27 cellular contexts compared by ENCODE assay signal in genomic region chr5:173256800-173257199, GRCh38. TPM values are rescaled to one million over a fixed set of nuclear protein-coding genes. Genes with fewer than 3 reads are reported as not detected.
DNase-seq lines count a peak whose midpoint lies in the region; ATAC-seq, FAIRE-seq and TF ChIP-seq lines count a peak whose summit lies in the region.
"Had no signal": no experiment of that assay in that cellular context is flagged by ENCODE, and none has a peak within 500 bp of the region (broad histone marks: within the 10 kb centered on the region; RNA-seq: fewer than 3 reads in every experiment).

No MANE protein-coding gene starts in this region.

- no peaks in the 10 kb centered on the region for H3K79me1 ChIP-seq in H1 (ENCODE audit: low read depth, low read length)

- no peak overlapping the region for H2BK15ac ChIP-seq in H1 (ENCODE audit: low read length)

- H3K4ac ChIP-seq in H1 (replicated peaks; ENCODE audit: insufficient read length, low read depth, low read length), result no peak overlapping the region

- DNase-seq in SHP77 treated with DMSO at 0.1 percent for 48 hours (lab: John Stamatoyannopoulos, UW), result peak; percentile 88
- no peak for DNase-seq in H1 (ENCODE audit: low read depth in 1 of 2, low spot score in 2 of 2)
- peak; percentile 44 for DNase-seq in left ventricle myocardium superior
- peak; percentile 12 for DNase-seq in myocyte (ENCODE audit: low read depth)
- DNase-seq in natural killer cell treated with Interleukin-12 subunit alpha and Interleukin-12 subunit beta and Interleukin-15 and Interleukin-18, amount 100 ng/mL, for 72 hours (ENCODE audit: low spot score), result no peak
- DNase-seq in DMS79 (lab: John Stamatoyannopoulos, UW), result no peak
- DNase-seq in NCI-H1694 (lab: John Stamatoyannopoulos, UW), result no peak
- DNase-seq: CD8-positive, alpha-beta T cell; DMS 273 treated with DMSO at 0.1 percent for 48 hours; DMS79 treated with DMSO at 0.1 percent for 48 hours; GF-D8; Karpas-422; NCI-H1092 treated with DMSO at 0.1 percent for 48 hours; NCI-H1436; NCI-H187 treated with DMSO at 0.1 percent for 48 hours; NCI-H2171 treated with DMSO at 0.1 percent for 48 hours; NCI-H345; NCI-H510A treated with DMSO at 0.1 percent for 48 hours; NCI-H82; T-helper 1 cell had no signal

- no peaks in the 10 kb centered on the region for H3K9me3 ChIP-seq in H1 (ENCODE audit: insufficient read depth in 2 of 2, low read depth in 1 of 2, low read length in 1 of 2)
- H3K9me3 ChIP-seq: A549 had no signal

- no peak overlapping the region for H3K14ac ChIP-seq in H1 (ENCODE audit: insufficient read length)

- TF ChIP-seq EP300 in H1 (IDR thresholded peaks at IDR 0.05; ENCODE audit: borderline replicate concordance in 1 of 2, low read depth in 2 of 2, low read length in 2 of 2), result no peak

- peaks cover 37 to 58% of the 10 kb centered on the region in 2 donors for H3K27me3 Mint-ChIP-seq in natural killer cell treated with Interleukin-12 subunit alpha and Interleukin-12 subunit beta and Interleukin-15 and Interleukin-18, amount 100 ng/mL, for 72 hours

- no peaks in the 10 kb centered on the region for H3K23me2 ChIP-seq in H1 (ENCODE audit: low read depth, low read length)

- no peak overlapping the region for H3K4me2 ChIP-seq in H1 (ENCODE audit: insufficient read depth in 1 of 2, low read depth in 2 of 2, low read length in 2 of 2)
- H3K4me2 ChIP-seq: A549 had no signal

- POLR2A ChIA-PET in H1 (lab: Charles Lee; ENCODE audit: partially characterized antibody), result no interaction called here

- TF ChIP-seq RAD21 in H1 (IDR thresholded peaks at IDR 0.05 in 1 of 2, conservative IDR thresholded peaks at IDR 0.05 in 1 of 2; ENCODE audit: low read depth in 2 of 2, low read length in 2 of 2), result no peak

- no peak overlapping the region for H3K27ac Mint-ChIP-seq in natural killer cell treated with Interleukin-12 subunit alpha and Interleukin-12 subunit beta and Interleukin-15 and Interleukin-18, amount 100 ng/mL, for 72 hours
- H3K27ac Mint-ChIP-seq: CD8-positive, alpha-beta T cell had no signal

- no peak overlapping the region for H3K18ac ChIP-seq in H1 (ENCODE audit: extremely low read depth, low read length)

- no peak overlapping the region for H4K5ac ChIP-seq in H1 (ENCODE audit: insufficient read length, low read depth, low read length)

- no peak overlapping the region for H3K27ac ChIP-seq in H1 (ENCODE audit: low read depth, low read length)
- H3K27ac ChIP-seq: A549, C4-2B, HL-60 had no signal

- H2BK120ac ChIP-seq in H1 (replicated peaks; ENCODE audit: low read depth, low read length), result no peak overlapping the region

- H4K91ac ChIP-seq in H1 (replicated peaks; ENCODE audit: insufficient read length, low read length), result no peak overlapping the region

- TF ChIP-seq CTCF in H1 (IDR thresholded peaks at IDR 0.05; ENCODE audit: control extremely low read depth in 1 of 3, insufficient read depth in 1 of 3, low read depth in 1 of 3, low read length in 3 of 3), result no peak

- H3K9ac ChIP-seq in H1 (replicated peaks in 1 of 4; ENCODE audit: extremely low read depth in 1 of 4, low read depth in 3 of 4, low read length in 3 of 4), result no peak overlapping the region

- H4K20me1 ChIP-seq in H1 (replicated peaks in 1 of 2; ENCODE audit: control insufficient read depth in 1 of 2, insufficient read depth in 2 of 2, low read length in 2 of 2), result no peaks in the 10 kb centered on the region

- no peak overlapping the region for H3K56ac ChIP-seq in H1 (replicated peaks; ENCODE audit: insufficient read length, low read depth, low read length)

- H3K36me3 Mint-ChIP-seq in natural killer cell treated with Interleukin-12 subunit alpha and Interleukin-12 subunit beta and Interleukin-15 and Interleukin-18, amount 100 ng/mL, for 72 hours, result no peaks in the 10 kb centered on the region
- H3K36me3 Mint-ChIP-seq: CD8-positive, alpha-beta T cell had no signal

- H3K23ac ChIP-seq in H1 (ENCODE audit: insufficient read length), result no peak overlapping the region

- no peaks in the 10 kb centered on the region for H3K9me3 Mint-ChIP-seq in natural killer cell treated with Interleukin-12 subunit alpha and Interleukin-12 subunit beta and Interleukin-15 and Interleukin-18, amount 100 ng/mL, for 72 hours
- H3K9me3 Mint-ChIP-seq: CD8-positive, alpha-beta T cell had no signal

- WGBS in H1 (ENCODE audit: extremely low coverage in 1 of 2, insufficient coverage in 1 of 2, insufficient read length in 1 of 2, insufficient replicate concordance in 2 of 2, low coverage in 1 of 2, low lambda C conversion rate in 2 of 2, missing lambda C conversion rate in 1 of 2), 2 experiments, result 93% methylated on average over 7 of the region's 7 CpGs; no CpG with 5 or more reads in 1 of the 2 experiments

- ATAC-seq in left ventricle myocardium superior (peak; percentile 55), GM21717 (IDR thresholded peaks at IDR 0.05; ENCODE audit: unreplicated experiment) (no peak)
- ATAC-seq in natural killer cell treated with Interleukin-12 subunit alpha and Interleukin-12 subunit beta and Interleukin-15 and Interleukin-18, amount 100 ng/mL, for 72 hours, result no peak
- ATAC-seq: A549; CD8-positive, alpha-beta T cell; HCT116; Panc1 had no signal

- no peak overlapping the region for H2BK12ac ChIP-seq in H1 (ENCODE audit: low read depth, low read length)

- H2AFZ ChIP-seq in H1 (ENCODE audit: low read length), result no peak overlapping the region

- FAIRE-seq in H1 (lab: Jason Lieb, UNC), result no peak
- FAIRE-seq: A549, GM12891 had no signal

- H2BK5ac ChIP-seq in H1 (ENCODE audit: low read depth, low read length), result no peak overlapping the region

- peaks cover 0 to 11% (median 7%) of the 10 kb centered on the region in 4 experiments; a peak in 6 of 7 replicates for H3K27me3 ChIP-seq in H1 (replicated peaks in 1 of 4; ENCODE audit: control insufficient read depth in 3 of 4, extremely low read depth in 1 of 4, insufficient read depth in 3 of 4, low read length in 3 of 4)

- no peaks in the 10 kb centered on the region for H3K4me1 Mint-ChIP-seq in natural killer cell treated with Interleukin-12 subunit alpha and Interleukin-12 subunit beta and Interleukin-15 and Interleukin-18, amount 100 ng/mL, for 72 hours (ENCODE audit: low read depth in 2 of 2)

- no peak for TF ChIP-seq POLR2A in H1 (IDR thresholded peaks at IDR 0.05; ENCODE audit: control extremely low read depth in 1 of 2, low read depth in 2 of 2, low read length in 2 of 2)

- no peak overlapping the region for H2BK20ac ChIP-seq in H1 (ENCODE audit: low read length)

- no peak overlapping the region for H2AK5ac ChIP-seq in H1 (ENCODE audit: low read depth, low read length)

- no peaks in the 10 kb centered on the region for H3K4me1 ChIP-seq in H1 (replicated peaks in 1 of 4; ENCODE audit: control insufficient read depth in 3 of 4, insufficient read depth in 4 of 4, low read length in 3 of 4)
- H3K4me1 ChIP-seq: A549 had no signal

- no peaks in the 10 kb centered on the region for H3K79me2 ChIP-seq in H1 (ENCODE audit: control insufficient read depth in 1 of 2, insufficient read depth in 2 of 2, low read length in 2 of 2)

- H4K8ac ChIP-seq in H1 (ENCODE audit: extremely low read depth, insufficient read depth, low read length), result peak overlapping the region; percentile 41; the same call in 1 of the 2 replicates

- H3K36me3 ChIP-seq in H1 (ENCODE audit: control insufficient read depth in 2 of 4, insufficient read depth in 4 of 4, low read length in 3 of 4), result no peaks in the 10 kb centered on the region

- intact Hi-C loops in left ventricle myocardium superior (cut with micrococcal nuclease), result no loop called here

- H3K4me3 ChIP-seq in H1 (ENCODE audit: extremely low read depth in 1 of 4, insufficient read depth in 2 of 4, low read depth in 3 of 4, low read length in 4 of 4), result no peak overlapping the region
- H3K4me3 ChIP-seq: A549 had no signal

- CTCF ChIA-PET in H1 (lab: Charles Lee; ENCODE audit: partially characterized antibody), result no interaction called here

- no peak overlapping the region for H3K4me3 Mint-ChIP-seq in natural killer cell treated with Interleukin-12 subunit alpha and Interleukin-12 subunit beta and Interleukin-15 and Interleukin-18, amount 100 ng/mL, for 72 hours
- H3K4me3 Mint-ChIP-seq: CD8-positive, alpha-beta T cell had no signal

TF ChIP-seq in H1, 55 proteins besides CTCF, POLR2A, EP300 and RAD21:
- TF ChIP-seq ASH2L (IDR thresholded peaks at IDR 0.05; ENCODE audit: low read length), result no peak
- no peak for TF ChIP-seq POU5F1 (IDR thresholded peaks at IDR 0.05; ENCODE audit: low read depth, low read length)
- TF ChIP-seq KDM5A (IDR thresholded peaks at IDR 0.05; ENCODE audit: low read length), result no peak
TF ChIP-seq in H1: peak in this region for 0.

RNA-seq across cellular contexts. Expression of gene NKX2-5, which starts 21.8 kb away (rescaled TPM):
- total RNA-seq in H1 (2021; fragmentation: NEBNext Ultra II Directional; extraction: Animal tissue kit (Norgen Biotek cat#: 25700)), result not detected in 2 replicates
- polyA plus RNA-seq in H1 (2011; rRNA removed), result 0.13 TPM in 1 of 2 replicates, not detected in the other
- polyA plus RNA-seq in H1 (2011; cell fraction: cytosol; rRNA removed), result not detected
- 0.21 TPM for polyA plus RNA-seq in H1 (2011; cell fraction: nucleus; rRNA removed)
- 0.11 TPM in 1 of 4 replicates, not detected in the others for polyA plus RNA-seq in H1 (2012, experiment 1 of 2)
- 0.09 TPM for polyA plus RNA-seq in H1 (2012, experiment 2 of 2)
- 0.12 TPM for polyA plus RNA-seq in H1 (2013, experiment 1 of 2)
- polyA plus RNA-seq in H1 (2013, experiment 2 of 2), result not detected
- 0.09 TPM in 1 of 2 replicates, not detected in the other for polyA minus RNA-seq in H1 (2011; rRNA and poly(A)+ RNA removed)
- polyA minus RNA-seq in H1 (2011; cell fraction: cytosol; rRNA and poly(A)+ RNA removed), result not detected
- 1.5 TPM for polyA minus RNA-seq in H1 (2011; cell fraction: nucleus; rRNA and poly(A)+ RNA removed)
- total RNA-seq in left ventricle myocardium superior, result 285 TPM
- not detected in 2 replicates for total RNA-seq in myocyte
- 0.09 TPM for polyA plus RNA-seq in myocyte (2012)
- not detected for total RNA-seq in natural killer cell treated with Interleukin-12 subunit alpha and Interleukin-12 subunit beta and Interleukin-15 and Interleukin-18, amount 100 ng/mL, for 72 hours
- total RNA-seq: CD8-positive, alpha-beta T cell had no signal

Comparison
In these comparisons a context has a peak if more than half of its experiments do, and no peak if none do; other contexts are left out.
1. DNase-seq: peak in SHP77 treated with DMSO at 0.1 percent for 48 hours (single experiment), left ventricle myocardium superior (single experiment) and myocyte (single experiment); none in H1 (0 of 2), natural killer cell treated with Interleukin-12 subunit alpha and Interleukin-12 subunit beta and Interleukin-15 and Interleukin-18, amount 100 ng/mL, for 72 hours (single experiment), DMS79 (single experiment) and NCI-H1694 (single experiment).
2. RNA of gene NKX2-5, which starts 21.8 kb away (total RNA-seq): 285 TPM in left ventricle myocardium superior (single experiment); not detected in H1, not detected in myocyte and not detected in natural killer cell treated with Interleukin-12 subunit alpha and Interleukin-12 subunit beta and Interleukin-15 and Interleukin-18, amount 100 ng/mL, for 72 hours; every median in the first group is over 100 times any median in the second.